1 cellular context compared by ENCODE assay signal in genomic region chr16:75433732-75434413, GRCh38.
TF ChIP-seq lines count a peak whose summit lies in the region.

No MANE protein-coding gene starts in this region.

TF ChIP-seq in HepG2, 621 proteins besides CTCF, POLR2A, EP300 and RAD21 (continued from another document and continues in another):
- peak; percentile 3; the same call in 1 of the 2 replicates for TF ChIP-seq ZNF280D (CRISPR knock-in tag; IDR thresholded peaks at IDR 0.05)
- TF ChIP-seq MED1 (CRISPR knock-in tag; IDR thresholded peaks at IDR 0.05) = peak; percentile 48; the same call in 1 of the 2 replicates
- no peak for TF ChIP-seq TEAD2 (CRISPR knock-in tag; IDR thresholded peaks at IDR 0.05)
- TF ChIP-seq, protein P1, sequence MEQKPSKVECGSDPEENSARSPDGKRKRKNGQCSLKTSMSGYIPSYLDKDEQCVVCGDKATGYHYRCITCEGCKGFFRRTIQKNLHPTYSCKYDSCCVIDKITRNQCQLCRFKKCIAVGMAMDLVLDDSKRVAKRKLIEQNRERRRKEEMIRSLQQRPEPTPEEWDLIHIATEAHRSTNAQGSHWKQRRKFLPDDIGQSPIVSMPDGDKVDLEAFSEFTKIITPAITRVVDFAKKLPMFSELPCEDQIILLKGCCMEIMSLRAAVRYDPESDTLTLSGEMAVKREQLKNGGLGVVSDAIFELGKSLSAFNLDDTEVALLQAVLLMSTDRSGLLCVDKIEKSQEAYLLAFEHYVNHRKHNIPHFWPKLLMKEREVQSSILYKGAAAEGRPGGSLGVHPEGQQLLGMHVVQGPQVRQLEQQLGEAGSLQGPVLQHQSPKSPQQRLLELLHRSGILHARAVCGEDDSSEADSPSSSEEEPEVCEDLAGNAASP (CRISPR knock-in tag; IDR thresholded peaks at IDR 0.05; ENCODE audit: borderline replicate concordance) = 0 out of 2 replicates have a peak, but pooled peaks have one; percentile 7
- TF ChIP-seq ZSCAN12 (CRISPR knock-in tag; IDR thresholded peaks at IDR 0.05) = 0 out of 2 replicates have a peak, but pooled peaks have one; percentile 49
- no peak for TF ChIP-seq GTF3A (CRISPR knock-in tag; conservative IDR thresholded peaks at IDR 0.05)
- 0 out of 2 replicates have a peak, but pooled peaks have one; percentile 7 for TF ChIP-seq RXRB (CRISPR knock-in tag; IDR thresholded peaks at IDR 0.05; ENCODE audit: borderline replicate concordance)
- no peak for TF ChIP-seq SIX1 (CRISPR knock-in tag; IDR thresholded peaks at IDR 0.05; ENCODE audit: borderline replicate concordance)
- no peak; the same call in 1 of the 2 replicates for TF ChIP-seq ZBTB7B (CRISPR knock-in tag; IDR thresholded peaks at IDR 0.05)
- no peak for TF ChIP-seq ETV6 (CRISPR knock-in tag; conservative IDR thresholded peaks at IDR 0.05)
- TF ChIP-seq KLF11 (CRISPR knock-in tag; IDR thresholded peaks at IDR 0.05) = no peak
- no peak for TF ChIP-seq TAF15 (IDR thresholded peaks at IDR 0.05; ENCODE audit: low read depth, low read length, poor library complexity, severe bottlenecking)
- TF ChIP-seq ZNF44 (CRISPR knock-in tag; IDR thresholded peaks at IDR 0.05) = no peak
- no peak for TF ChIP-seq SMAD1 (CRISPR knock-in tag; IDR thresholded peaks at IDR 0.05; ENCODE audit: borderline replicate concordance, low read depth)
- no peak for TF ChIP-seq PRDM10 (CRISPR knock-in tag; IDR thresholded peaks at IDR 0.05; ENCODE audit: low read depth)
- TF ChIP-seq FOXM1 (CRISPR knock-in tag; IDR thresholded peaks at IDR 0.05) = no peak
- TF ChIP-seq ZBTB37 (CRISPR knock-in tag; IDR thresholded peaks at IDR 0.05) = no peak
- TF ChIP-seq YY1 (IDR thresholded peaks at IDR 0.05; ENCODE audit: insufficient read depth, insufficient replicate concordance, low read depth, low read length) = peak; percentile 85
- no peak; the same call in 1 of the 2 replicates for TF ChIP-seq REL (CRISPR knock-in tag; conservative IDR thresholded peaks at IDR 0.05)
- TF ChIP-seq DR1 (CRISPR knock-in tag; IDR thresholded peaks at IDR 0.05) = no peak
- TF ChIP-seq ZBTB8A (CRISPR knock-in tag; IDR thresholded peaks at IDR 0.05; ENCODE audit: borderline replicate concordance, low read depth) = no peak
- TF ChIP-seq ZNF484 (CRISPR knock-in tag; IDR thresholded peaks at IDR 0.05; ENCODE audit: borderline replicate concordance, low read depth) = no peak
- TF ChIP-seq, protein P2, sequence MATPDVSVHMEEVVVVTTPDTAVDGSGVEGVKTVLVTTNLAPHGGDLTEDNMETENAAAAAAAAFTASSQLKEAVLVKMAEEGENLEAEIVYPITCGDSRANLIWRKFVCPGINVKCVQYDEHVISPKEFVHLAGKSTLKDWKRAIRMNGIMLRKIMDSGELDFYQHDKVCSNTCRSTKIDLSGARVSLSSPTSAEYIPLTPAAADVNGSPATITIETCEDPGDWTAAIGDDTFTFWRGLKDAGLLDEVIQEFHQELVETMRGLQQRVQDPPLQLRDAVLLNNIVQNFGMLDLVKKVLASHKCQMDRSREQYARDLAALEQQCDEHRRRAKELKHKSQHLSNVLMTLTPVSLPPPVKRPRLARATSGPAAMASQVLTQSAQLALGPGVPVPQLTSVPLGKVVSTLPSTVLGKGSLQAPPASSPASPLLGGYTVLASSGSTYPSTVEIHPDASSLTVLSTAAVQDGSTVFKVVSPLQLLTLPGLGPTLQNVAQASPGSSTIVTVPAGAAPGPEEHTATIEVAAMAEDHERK (CRISPR knock-in tag; IDR thresholded peaks at IDR 0.05; ENCODE audit: low read depth) = no peak; the same call in 1 of the 2 replicates
- TF ChIP-seq ZNF225 (CRISPR knock-in tag; IDR thresholded peaks at IDR 0.05) = no peak
- TF ChIP-seq ZNF772 (CRISPR knock-in tag; IDR thresholded peaks at IDR 0.05) = peak; percentile 75
- TF ChIP-seq, protein P3, sequence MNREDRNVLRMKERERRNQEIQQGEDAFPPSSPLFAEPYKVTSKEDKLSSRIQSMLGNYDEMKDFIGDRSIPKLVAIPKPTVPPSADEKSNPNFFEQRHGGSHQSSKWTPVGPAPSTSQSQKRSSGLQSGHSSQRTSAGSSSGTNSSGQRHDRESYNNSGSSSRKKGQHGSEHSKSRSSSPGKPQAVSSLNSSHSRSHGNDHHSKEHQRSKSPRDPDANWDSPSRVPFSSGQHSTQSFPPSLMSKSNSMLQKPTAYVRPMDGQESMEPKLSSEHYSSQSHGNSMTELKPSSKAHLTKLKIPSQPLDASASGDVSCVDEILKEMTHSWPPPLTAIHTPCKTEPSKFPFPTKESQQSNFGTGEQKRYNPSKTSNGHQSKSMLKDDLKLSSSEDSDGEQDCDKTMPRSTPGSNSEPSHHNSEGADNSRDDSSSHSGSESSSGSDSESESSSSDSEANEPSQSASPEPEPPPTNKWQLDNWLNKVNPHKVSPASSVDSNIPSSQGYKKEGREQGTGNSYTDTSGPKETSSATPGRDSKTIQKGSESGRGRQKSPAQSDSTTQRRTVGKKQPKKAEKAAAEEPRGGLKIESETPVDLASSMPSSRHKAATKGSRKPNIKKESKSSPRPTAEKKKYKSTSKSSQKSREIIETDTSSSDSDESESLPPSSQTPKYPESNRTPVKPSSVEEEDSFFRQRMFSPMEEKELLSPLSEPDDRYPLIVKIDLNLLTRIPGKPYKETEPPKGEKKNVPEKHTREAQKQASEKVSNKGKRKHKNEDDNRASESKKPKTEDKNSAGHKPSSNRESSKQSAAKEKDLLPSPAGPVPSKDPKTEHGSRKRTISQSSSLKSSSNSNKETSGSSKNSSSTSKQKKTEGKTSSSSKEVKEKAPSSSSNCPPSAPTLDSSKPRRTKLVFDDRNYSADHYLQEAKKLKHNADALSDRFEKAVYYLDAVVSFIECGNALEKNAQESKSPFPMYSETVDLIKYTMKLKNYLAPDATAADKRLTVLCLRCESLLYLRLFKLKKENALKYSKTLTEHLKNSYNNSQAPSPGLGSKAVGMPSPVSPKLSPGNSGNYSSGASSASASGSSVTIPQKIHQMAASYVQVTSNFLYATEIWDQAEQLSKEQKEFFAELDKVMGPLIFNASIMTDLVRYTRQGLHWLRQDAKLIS (CRISPR knock-in tag; IDR thresholded peaks at IDR 0.05) = no peak
- TF ChIP-seq TEAD3 (CRISPR knock-in tag; optimal IDR thresholded peaks at IDR 0.05; ENCODE audit: borderline replicate concordance) = no peak
- no peak for TF ChIP-seq ZNF503 (CRISPR knock-in tag; IDR thresholded peaks at IDR 0.05)
- TF ChIP-seq HOXA3 (CRISPR knock-in tag; IDR thresholded peaks at IDR 0.05) = peak; percentile 52; the same call in 1 of the 2 replicates
- TF ChIP-seq SRSF4 (IDR thresholded peaks at IDR 0.05; ENCODE audit: low read depth, low read length, poor library complexity, severe bottlenecking) = no peak
- no peak; the same call in none of the 2 replicates for TF ChIP-seq SP4 (CRISPR knock-in tag; IDR thresholded peaks at IDR 0.05)
- peak; percentile 27; the same call in 1 of the 2 replicates for TF ChIP-seq EED (CRISPR knock-in tag; IDR thresholded peaks at IDR 0.05)
- TF ChIP-seq FLYWCH1 (CRISPR knock-in tag; IDR thresholded peaks at IDR 0.05) = no peak
- TF ChIP-seq ZNF20 (CRISPR knock-in tag; IDR thresholded peaks at IDR 0.05) = peak; percentile 76; the same call in 1 of the 2 replicates
- peak; percentile 46; the same call in 1 of the 2 replicates for TF ChIP-seq YEATS2 (CRISPR knock-in tag; IDR thresholded peaks at IDR 0.05; ENCODE audit: borderline replicate concordance)
- TF ChIP-seq ZIK1 (CRISPR knock-in tag; IDR thresholded peaks at IDR 0.05; ENCODE audit: borderline replicate concordance, low read depth) = no peak
- no peak for TF ChIP-seq AGO2 (optimal IDR thresholded peaks at IDR 0.05; ENCODE audit: low read depth, low read length)
- TF ChIP-seq SP2 (CRISPR knock-in tag; IDR thresholded peaks at IDR 0.05) = no peak; the same call in 1 of the 2 replicates
- no peak for TF ChIP-seq IKZF1 (IDR thresholded peaks at IDR 0.05)
- no peak; the same call in 1 of the 2 replicates for TF ChIP-seq ZNF629 (CRISPR knock-in tag; conservative IDR thresholded peaks at IDR 0.05)
- no peak for TF ChIP-seq ZNF530 (CRISPR knock-in tag; IDR thresholded peaks at IDR 0.05; ENCODE audit: low read depth)
- no peak for TF ChIP-seq BCL6 (CRISPR knock-in tag; IDR thresholded peaks at IDR 0.05)
- TF ChIP-seq PRDM4 (CRISPR knock-in tag; IDR thresholded peaks at IDR 0.05; ENCODE audit: borderline replicate concordance) = no peak
